In the genomic region with DNA sequence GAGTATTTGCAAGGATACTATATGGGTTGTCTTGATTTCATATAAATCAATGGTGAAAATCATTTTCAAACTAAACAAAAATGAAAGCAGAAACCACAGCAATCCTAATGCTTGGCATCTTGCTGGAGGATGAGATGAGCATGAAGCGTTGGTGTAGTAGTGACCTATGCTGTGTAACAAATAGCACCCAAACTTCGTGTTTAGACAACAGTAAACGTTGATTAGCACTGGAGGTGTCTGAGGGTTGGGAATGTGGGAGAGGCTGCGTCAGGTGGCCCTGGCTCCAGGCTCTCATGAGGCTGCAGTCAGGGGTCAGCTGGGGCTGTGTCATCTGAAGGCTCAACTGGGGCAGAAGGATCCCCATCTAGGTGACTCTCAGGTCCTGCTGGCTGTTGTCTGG, we compare ENCODE assay signal across 8 cellular contexts.
"Had no signal": no experiment of that assay in that cellular context is flagged by ENCODE, and none has a peak within 500 bp of the region (broad histone marks: within the 10 kb centered on the region; RNA-seq: fewer than 3 reads in every experiment).

No MANE protein-coding gene starts in this region.

- ATAC-seq: K562 had no signal

- H3K4me3 ChIP-seq: GM23248, K562 had no signal

- H3K27ac ChIP-seq: GM23248, HL-60 had no signal

- DNase-seq: GM23248, GOT3, H9, HCEC 1CT, HFFc6, IMR-90 had no signal

- H3K9ac ChIP-seq: GM23248 had no signal

- FAIRE-seq: K562 had no signal

- H2AFZ ChIP-seq: GM23248 had no signal
